9 cellular contexts compared by ENCODE assay signal in the genomic region with DNA sequence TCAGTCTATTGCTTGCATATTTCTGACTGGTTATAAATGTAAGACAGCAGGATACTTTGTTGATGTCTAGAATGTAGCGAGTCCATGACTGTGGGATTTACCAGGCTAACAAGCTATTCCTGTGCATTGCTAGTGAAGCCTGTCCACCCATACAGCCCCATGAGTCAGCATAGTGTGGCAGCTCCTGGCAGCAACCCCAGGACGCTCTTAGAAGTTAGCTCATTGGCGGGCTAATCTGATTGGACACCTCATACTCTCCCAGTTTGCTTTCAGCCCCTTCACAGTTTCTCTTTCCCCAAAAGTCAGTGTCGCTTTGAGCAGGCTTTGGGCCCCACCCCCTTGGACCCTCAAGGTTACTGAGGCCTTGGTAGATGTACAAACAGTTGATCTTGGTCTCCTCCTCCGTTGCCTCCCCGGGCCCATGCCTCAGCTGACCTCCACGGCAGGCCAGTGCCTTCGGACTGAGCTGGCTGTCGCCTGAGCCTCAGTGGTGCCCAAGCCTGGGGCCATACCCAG. TPM values are rescaled to one million over a fixed set of nuclear protein-coding genes. Genes with fewer than 3 reads are reported as not detected.
DNase-seq lines count a peak whose midpoint lies in the region; ATAC-seq and TF ChIP-seq lines count a peak whose summit lies in the region.
"Had no signal": no experiment of that assay in that cellular context is flagged by ENCODE, and none has a peak within 500 bp of the region (broad histone marks: within the 10 kb centered on the region; RNA-seq: fewer than 3 reads in every experiment).

No MANE protein-coding gene starts in this region.

- H3K4me3 Mint-ChIP-seq in CD14-positive monocyte, result no peak overlapping the region
- peak overlapping the region in 1 of 10 donors; percentile 57 for H3K4me3 Mint-ChIP-seq in naive thymus-derived CD4-positive, alpha-beta T cell

- no peaks in the 10 kb centered on the region for H3K9me2 ChIP-seq in Loucy (replicated peaks; ENCODE audit: low read depth, low read length)

- peaks cover 20% of the 10 kb centered on the region; the same call in 1 of the 2 replicates for H3K36me3 ChIP-seq in Loucy (ENCODE audit: insufficient read depth, low read length)
- H3K36me3 ChIP-seq in naive thymus-derived CD4-positive, alpha-beta T cell (ENCODE audit: control insufficient read depth in 2 of 3, insufficient read depth in 3 of 3, low read length in 3 of 3), result peaks cover 24 to 87% (median 27%) of the 10 kb centered on the region in 3 experiments
- H3K36me3 ChIP-seq in upper lobe of right lung, result peaks cover 59% of the 10 kb centered on the region

- peak overlapping the region in 4 of 7 donors; percentile 10 to 66 (median 42) for H3K27ac Mint-ChIP-seq in CD14-positive monocyte
- H3K27ac Mint-ChIP-seq in naive thymus-derived CD4-positive, alpha-beta T cell, result peak overlapping the region; percentile 54 to 91 (median 70)

- H4K20me1 ChIP-seq in Loucy (ENCODE audit: insufficient read depth, low read length, poor library complexity, severe bottlenecking), result no peaks in the 10 kb centered on the region

- H3K4me2 ChIP-seq in Loucy (ENCODE audit: low read depth, low read length, poor library complexity, severe bottlenecking), result peak overlapping the region; percentile 55

- H3K4me1 Mint-ChIP-seq in CD14-positive monocyte, result peaks cover 30% of the 10 kb centered on the region
- H3K4me1 Mint-ChIP-seq in naive thymus-derived CD4-positive, alpha-beta T cell, result peaks cover 8 to 63% (median 26%) of the 10 kb centered on the region in 7 donors

- no peak overlapping the region for H3K4me3 ChIP-seq in Loucy (ENCODE audit: low read length, poor library complexity, severe bottlenecking)
- peak overlapping the region; percentile 32 for H3K4me3 ChIP-seq in coronary artery
- no peak overlapping the region for H3K4me3 ChIP-seq in naive thymus-derived CD4-positive, alpha-beta T cell (ENCODE audit: low read length)
- H3K4me3 ChIP-seq in upper lobe of right lung, result no peak overlapping the region

- POLR2A ChIA-PET in naive thymus-derived CD4-positive, alpha-beta T cell (lab: Charles Lee), result no interaction called here

- DNase-seq in CD14-positive monocyte (ENCODE audit: low spot score), result no peak
- DNase-seq in coronary artery (ENCODE audit: low spot score), result no peak
- no peak for DNase-seq in naive thymus-derived CD4-positive, alpha-beta T cell
- no peak for DNase-seq in NCI-H526 (lab: John Stamatoyannopoulos, UW)
- no peak for DNase-seq in upper lobe of right lung
- DNase-seq in DMS 273 (lab: John Stamatoyannopoulos, UW; ENCODE audit: unreplicated experiment), result no peak
- DNase-seq in SHP77 (lab: John Stamatoyannopoulos, UW), result no peak
- DNase-seq: NCI-H748 treated with DMSO at 0.1 percent for 48 hours had no signal

- no peaks in the 10 kb centered on the region for H3F3A ChIP-seq in Loucy (ENCODE audit: low read depth)

- no peaks in the 10 kb centered on the region for H3K9me3 Mint-ChIP-seq in CD14-positive monocyte
- H3K9me3 Mint-ChIP-seq in naive thymus-derived CD4-positive, alpha-beta T cell, result no peaks in the 10 kb centered on the region

- intact Hi-C loops in CD14-positive monocyte (cut with micrococcal nuclease) (no loop called here), upper lobe of right lung (cut with DNase I) (no loop called here)
- intact Hi-C loops in naive thymus-derived CD4-positive, alpha-beta T cell (cut with micrococcal nuclease), result no loop called here

- no peak for TF ChIP-seq CTCF in CD14-positive monocyte (IDR thresholded peaks at IDR 0.05)
- no peak for TF ChIP-seq CTCF in Loucy (conservative IDR thresholded peaks at IDR 0.05; ENCODE audit: low read length)
- no peak for TF ChIP-seq CTCF in coronary artery (IDR thresholded peaks at IDR 0.05)
- no peak for TF ChIP-seq CTCF in upper lobe of right lung (IDR thresholded peaks at IDR 0.05)

- H3K79me2 ChIP-seq in Loucy (ENCODE audit: insufficient read depth, low read length), result no peaks in the 10 kb centered on the region

- ATAC-seq in naive thymus-derived CD4-positive, alpha-beta T cell, result no peak
- no peak for ATAC-seq in upper lobe of right lung

- CTCF ChIA-PET in naive thymus-derived CD4-positive, alpha-beta T cell (lab: Charles Lee), result no interaction called here

- H3K4me1 ChIP-seq in Loucy (ENCODE audit: insufficient read depth, low read length, poor library complexity, severe bottlenecking), result peaks cover 55% of the 10 kb centered on the region
- no peaks in the 10 kb centered on the region for H3K4me1 ChIP-seq in naive thymus-derived CD4-positive, alpha-beta T cell (ENCODE audit: control insufficient read depth in 2 of 2, insufficient read depth in 2 of 2, low read length in 2 of 2)
- H3K4me1 ChIP-seq in upper lobe of right lung, result peaks cover 5% of the 10 kb centered on the region

- peak overlapping the region; percentile 24 for H3K9ac ChIP-seq in Loucy (ENCODE audit: low read depth, low read length, poor library complexity, severe bottlenecking)

- H3K9me3 ChIP-seq in Loucy (ENCODE audit: insufficient read depth, low read depth, low read length) (no peaks in the 10 kb centered on the region), upper lobe of right lung (no peaks in the 10 kb centered on the region)
- no peaks in the 10 kb centered on the region for H3K9me3 ChIP-seq in naive thymus-derived CD4-positive, alpha-beta T cell (ENCODE audit: control insufficient read depth in 2 of 3, low read length in 3 of 3)

- no peak overlapping the region for H2AFZ ChIP-seq in Loucy (ENCODE audit: low read length)

- H3K27ac ChIP-seq in coronary artery, result peak overlapping the region; percentile 82 to 91
- H3K27ac ChIP-seq in naive thymus-derived CD4-positive, alpha-beta T cell (ENCODE audit: low read depth, low read length), result peak overlapping the region; percentile 19
- H3K27ac ChIP-seq in upper lobe of right lung, result no peak overlapping the region

- peaks cover 82 to 96% of the 10 kb centered on the region in 2 donors for H3K36me3 Mint-ChIP-seq in CD14-positive monocyte
- H3K36me3 Mint-ChIP-seq in naive thymus-derived CD4-positive, alpha-beta T cell, result peaks cover 7 to 49% (median 34%) of the 10 kb centered on the region in 5 donors

- H3K27me3 ChIP-seq in Loucy (ENCODE audit: insufficient read depth, low read length, poor library complexity, severe bottlenecking), result no peaks in the 10 kb centered on the region
- no peaks in the 10 kb centered on the region for H3K27me3 ChIP-seq in naive thymus-derived CD4-positive, alpha-beta T cell (ENCODE audit: control insufficient read depth in 2 of 2, insufficient read depth in 2 of 2, low read length in 2 of 2)
- no peaks in the 10 kb centered on the region for H3K27me3 ChIP-seq in upper lobe of right lung

- H3K27me3 Mint-ChIP-seq in CD14-positive monocyte (ENCODE audit: low read depth in 3 of 3), result no peaks in the 10 kb centered on the region
- H3K27me3 Mint-ChIP-seq in naive thymus-derived CD4-positive, alpha-beta T cell, result no peaks in the 10 kb centered on the region

RNA-seq across cellular contexts. Expression of gene COA5, which starts 48.0 kb away (rescaled TPM):
- polyA plus RNA-seq in CD14-positive monocyte, result 10 to 100 TPM; 39.0 to 42.9 TPM
- total RNA-seq in naive thymus-derived CD4-positive, alpha-beta T cell, result 10 to 100 TPM; 23.8 to 55.2 (median 29.2) TPM
- 10 to 100 TPM; 25.5 to 36.3 TPM for polyA plus RNA-seq in naive thymus-derived CD4-positive, alpha-beta T cell
- 26.6 TPM for total RNA-seq in upper lobe of right lung

RNA-seq across cellular contexts. Expression of gene UNC50, which starts 48.1 kb away (rescaled TPM):
- polyA plus RNA-seq in CD14-positive monocyte, result 10 to 100 TPM; 62.8 to 72.0 TPM
- 10 to 100 TPM; 22.2 to 41.3 (median 29.9) TPM for total RNA-seq in naive thymus-derived CD4-positive, alpha-beta T cell
- polyA plus RNA-seq in naive thymus-derived CD4-positive, alpha-beta T cell, result 10 to 100 TPM; 59.2 to 63.2 TPM
- total RNA-seq in upper lobe of right lung, result 53.4 TPM
